ENCODE assay signal across 11 cellular contexts in genomic region chr22:42438293-42438650, GRCh38. TPM values are rescaled to one million over a fixed set of nuclear protein-coding genes. Genes with fewer than 3 reads are reported as not detected.
DNase-seq lines count a peak whose midpoint lies in the region; ATAC-seq and TF ChIP-seq lines count a peak whose summit lies in the region.
"Had no signal": no experiment of that assay in that cellular context is flagged by ENCODE, and none has a peak within 500 bp of the region (broad histone marks: within the 10 kb centered on the region; RNA-seq: fewer than 3 reads in every experiment).

No MANE protein-coding gene starts in this region.

- H3K27me3 Mint-ChIP-seq in activated naive CD8-positive, alpha-beta T cell treated with anti-CD3 and anti-CD28 coated beads, Interleukin-2, amount 10 ng/mL, durations not matched to agents 7 days and 5 days: peaks cover 2% of the 10 kb centered on the region
- H3K27me3 Mint-ChIP-seq in activated naive CD8-positive, alpha-beta T cell treated with anti-CD3 and anti-CD28 coated beads for 36 hours: peaks cover 8% of the 10 kb centered on the region
- H3K27me3 Mint-ChIP-seq in stimulated activated naive CD8-positive, alpha-beta T cell treated with anti-CD3 and anti-CD28 coated beads, Interleukin-15, amount 100 ng/mL, for 72 hours: peaks cover 12% of the 10 kb centered on the region

- H3K4me1 Mint-ChIP-seq in activated naive CD8-positive, alpha-beta T cell treated with anti-CD3 and anti-CD28 coated beads, Interleukin-2, amount 10 ng/mL, durations not matched to agents 7 days and 5 days: peaks cover 19% of the 10 kb centered on the region
- peaks cover 11% of the 10 kb centered on the region for H3K4me1 Mint-ChIP-seq in activated naive CD8-positive, alpha-beta T cell treated with anti-CD3 and anti-CD28 coated beads for 36 hours
- H3K4me1 Mint-ChIP-seq in stimulated activated naive CD8-positive, alpha-beta T cell treated with anti-CD3 and anti-CD28 coated beads, Interleukin-15, amount 100 ng/mL, for 72 hours: peaks cover 35% of the 10 kb centered on the region

- H3K4me3 Mint-ChIP-seq in activated naive CD8-positive, alpha-beta T cell treated with anti-CD3 and anti-CD28 coated beads, Interleukin-2, amount 10 ng/mL, durations not matched to agents 7 days and 5 days: peak overlapping the region; percentile 83
- no peak overlapping the region for H3K4me3 Mint-ChIP-seq in activated naive CD8-positive, alpha-beta T cell treated with anti-CD3 and anti-CD28 coated beads for 36 hours
- H3K4me3 Mint-ChIP-seq in stimulated activated naive CD8-positive, alpha-beta T cell treated with anti-CD3 and anti-CD28 coated beads, Interleukin-15, amount 100 ng/mL, for 72 hours: peak overlapping the region; percentile 81 to 86

- no peaks in the 10 kb centered on the region for H3K9me3 ChIP-seq in OCI-LY7 (ENCODE audit: low read length)
- no peaks in the 10 kb centered on the region for H3K9me3 ChIP-seq in iPS DF 6.9 (ENCODE audit: control insufficient read depth, insufficient read depth, low read length)
- H3K9me3 ChIP-seq: right atrium auricular region had no signal

- CTCF ChIA-PET in OCI-LY7 (lab: Charles Lee; ENCODE audit: unreplicated experiment): interaction anchor here (0.6 to 0.7 kb wide), 2 partner anchors 39 to 347 kb away, joined by 3 read pairs; no protein-coding TSS in a partner anchor

- H3K27ac Mint-ChIP-seq in activated naive CD8-positive, alpha-beta T cell treated with anti-CD3 and anti-CD28 coated beads, Interleukin-2, amount 10 ng/mL, durations not matched to agents 7 days and 5 days: peak overlapping the region; percentile 70
- no peak overlapping the region for H3K27ac Mint-ChIP-seq in activated naive CD8-positive, alpha-beta T cell treated with anti-CD3 and anti-CD28 coated beads for 36 hours
- peak overlapping the region in 1 of 2 donors; percentile 76 for H3K27ac Mint-ChIP-seq in stimulated activated naive CD8-positive, alpha-beta T cell treated with anti-CD3 and anti-CD28 coated beads, Interleukin-15, amount 100 ng/mL, for 72 hours

- ATAC-seq in activated naive CD8-positive, alpha-beta T cell treated with anti-CD3 and anti-CD28 coated beads, Interleukin-2, amount 10 ng/mL, durations not matched to agents 7 days and 5 days (ENCODE audit: low read depth): no peak
- ATAC-seq in stimulated activated naive CD8-positive, alpha-beta T cell treated with anti-CD3 and anti-CD28 coated beads, Interleukin-15, amount 100 ng/mL, for 72 hours: no peak

- H3K4me2 ChIP-seq in OCI-LY7 (ENCODE audit: low read length): peak overlapping the region; percentile 74

- H2AFZ ChIP-seq in OCI-LY7 (ENCODE audit: low read length): peak overlapping the region; percentile 88

- no peaks in the 10 kb centered on the region for H3K36me3 Mint-ChIP-seq in activated naive CD8-positive, alpha-beta T cell treated with anti-CD3 and anti-CD28 coated beads, Interleukin-2, amount 10 ng/mL, durations not matched to agents 7 days and 5 days
- H3K36me3 Mint-ChIP-seq in activated naive CD8-positive, alpha-beta T cell treated with anti-CD3 and anti-CD28 coated beads for 36 hours: no peaks in the 10 kb centered on the region

- POLR2A ChIA-PET in activated naive CD8-positive, alpha-beta T cell treated with anti-CD3 and anti-CD28 coated beads, Interleukin-2, amount 10 ng/mL, durations not matched to agents 7 days and 5 days (lab: Charles Lee): interaction anchor here (0.5 to 1.0 kb wide), 2 partner anchors 348 to 358 kb away, joined by 3 to 4 read pairs; partner anchors contain the start of gene NDUFA6
- POLR2A ChIA-PET in OCI-LY7 (lab: Charles Lee): interaction anchor here (0.7 kb wide), 1 partner anchor 39 kb away, joined by 3 read pairs; no protein-coding TSS in a partner anchor

- no peak for DNase-seq in activated naive CD8-positive, alpha-beta T cell treated with anti-CD3 and anti-CD28 coated beads, Interleukin-2, amount 10 ng/mL, durations not matched to agents 7 days and 5 days
- no peak for DNase-seq in activated naive CD8-positive, alpha-beta T cell treated with anti-CD3 and anti-CD28 coated beads for 36 hours
- no peak for DNase-seq in OCI-LY7 (ENCODE audit: low spot score)
- DNase-seq in iPS DF 6.9 (ENCODE audit: low read depth, low spot score): no peak
- no peak for DNase-seq in stimulated activated naive CD8-positive, alpha-beta T cell treated with anti-CD3 and anti-CD28 coated beads, Interleukin-15, amount 100 ng/mL, for 72 hours
- DNase-seq in activated effector memory CD4-positive, alpha-beta T cell treated with Interleukin-2 at 50 U/mL for 16 hours: no peak
- DNase-seq in stimulated activated naive CD4-positive, alpha-beta T cell treated with Interleukin-2 at 50 U/mL for 16 hours (lab: John Stamatoyannopoulos, UW): no peak
- DNase-seq in UCSD-AML1 (lab: John Stamatoyannopoulos, UW; ENCODE audit: unreplicated experiment): no peak
- DNase-seq: MV-4-11 had no signal

- H3K4me1 ChIP-seq in OCI-LY7 (ENCODE audit: insufficient read depth, low read length, poor library complexity, severe bottlenecking): peaks cover 83% of the 10 kb centered on the region
- peaks cover 10% of the 10 kb centered on the region for H3K4me1 ChIP-seq in iPS DF 6.9 (ENCODE audit: control insufficient read depth, insufficient read depth, low read length)

- no peaks in the 10 kb centered on the region for H4K20me1 ChIP-seq in OCI-LY7 (ENCODE audit: insufficient read depth, low read length)

- no peaks in the 10 kb centered on the region for H3K27me3 ChIP-seq in iPS DF 6.9 (ENCODE audit: control insufficient read depth, insufficient read depth, low read length)
- H3K27me3 ChIP-seq: right atrium auricular region had no signal

- no peak for TF ChIP-seq CTCF in OCI-LY7 (conservative IDR thresholded peaks at IDR 0.05; ENCODE audit: low read length)

- H3K4me3 ChIP-seq in OCI-LY7 (ENCODE audit: low read depth, low read length, poor library complexity, severe bottlenecking) (peak overlapping the region; percentile 61), iPS DF 6.9 (ENCODE audit: low read length) (peak overlapping the region; percentile 54; the same call in 1 of the 2 replicates)

- no peaks in the 10 kb centered on the region for H3K9me2 ChIP-seq in OCI-LY7 (ENCODE audit: insufficient read depth, low read length)

- no TSS peak for BruUV-seq in OCI-LY7 (replicated peaks; lab: Mats Ljungman, UMichigan)

- H3K36me3 ChIP-seq in OCI-LY7 (ENCODE audit: insufficient read depth, low read length) (no peaks in the 10 kb centered on the region), iPS DF 6.9 (ENCODE audit: control insufficient read depth, insufficient read depth, low read length) (no peaks in the 10 kb centered on the region)
- H3K36me3 ChIP-seq: right atrium auricular region had no signal

- WGBS in iPS DF 6.9 (ENCODE audit: insufficient coverage, insufficient read length): no CpG with 5 or more reads among the region's 12 CpGs

- H3K79me2 ChIP-seq in OCI-LY7 (ENCODE audit: insufficient read depth, low read depth, low read length): peaks cover 4% of the 10 kb centered on the region; the same call in 1 of the 2 replicates

- H3K27ac ChIP-seq in OCI-LY7 (ENCODE audit: low read depth, low read length, poor library complexity, severe bottlenecking) (peak overlapping the region; percentile 57), iPS DF 6.9 (ENCODE audit: low read length) (no peak overlapping the region)
- H3K27ac ChIP-seq: C4-2B had no signal

- H3K9me3 Mint-ChIP-seq in activated naive CD8-positive, alpha-beta T cell treated with anti-CD3 and anti-CD28 coated beads, Interleukin-2, amount 10 ng/mL, durations not matched to agents 7 days and 5 days: no peaks in the 10 kb centered on the region
- no peaks in the 10 kb centered on the region for H3K9me3 Mint-ChIP-seq in activated naive CD8-positive, alpha-beta T cell treated with anti-CD3 and anti-CD28 coated beads for 36 hours
- H3K9me3 Mint-ChIP-seq in stimulated activated naive CD8-positive, alpha-beta T cell treated with anti-CD3 and anti-CD28 coated beads, Interleukin-15, amount 100 ng/mL, for 72 hours: no peaks in the 10 kb centered on the region

- intact Hi-C loops in OCI-LY7 (cut with micrococcal nuclease; ENCODE audit: unreplicated experiment): loop anchor here (5.0 kb wide), 1 partner anchor 141 kb away; no protein-coding TSS in a partner anchor

RNA-seq across cellular contexts. Expression of gene NFAM1, which starts 6.1 kb away (rescaled TPM):
- under 1 TPM; 0.22 to 0.26 TPM for total RNA-seq in activated naive CD8-positive, alpha-beta T cell treated with anti-CD3 and anti-CD28 coated beads, Interleukin-2, amount 10 ng/mL, durations not matched to agents 7 days and 5 days
- under 1 TPM in 1 of 2 experiments, not detected in 1; 0.08 TPM for total RNA-seq in activated naive CD8-positive, alpha-beta T cell treated with anti-CD3 and anti-CD28 coated beads for 36 hours
- 0.03 and 0.16 TPM in 2 replicates for total RNA-seq in OCI-LY7 (2014; rRNA removed; shearing (Covaris generic))
- total RNA-seq in OCI-LY7 (2022): 0.88 and 1.1 TPM in 2 replicates
